ENCODE assay signal across 7 cellular contexts in genomic region chr15:80382285-80382684, GRCh38.
"Had no signal": no experiment of that assay in that cellular context is flagged by ENCODE, and none has a peak within 500 bp of the region (broad histone marks: within the 10 kb centered on the region; RNA-seq: fewer than 3 reads in every experiment).

No MANE protein-coding gene starts in this region.

- H3K4me3 ChIP-seq: GM12878 had no signal

- ATAC-seq: GM12878 had no signal

- FAIRE-seq: G401.6, GM12878, GM12892, GM18507, GM19239 had no signal

- DNase-seq: GDM1, GF-D8 had no signal
